ENCODE assay signal across 10 cellular contexts in genomic region chr11:316891-317291, GRCh38. TPM values are rescaled to one million over a fixed set of nuclear protein-coding genes. Genes with fewer than 3 reads are reported as not detected.
A peak's percentile ranks its signal among the peaks of the same experiment; 100 is the strongest.
DNase-seq lines count a peak whose midpoint lies in the region; ATAC-seq and TF ChIP-seq lines count a peak whose summit lies in the region.
"Had no signal": no experiment of that assay in that cellular context is flagged by ENCODE, and none has a peak within 500 bp of the region (broad histone marks: within the 10 kb centered on the region; RNA-seq: fewer than 3 reads in every experiment).

No MANE protein-coding gene starts in this region.

- H3K36me3 ChIP-seq in iPS-15b (ENCODE audit: control insufficient read depth, insufficient read depth, low read length) = peaks cover 14% of the 10 kb centered on the region

- no peak overlapping the region for H4K91ac ChIP-seq in H9 (ENCODE audit: insufficient read length, low read depth, low read length)

- no peaks in the 10 kb centered on the region for H3K9me3 ChIP-seq in H9 (ENCODE audit: control insufficient read depth, low read depth, low read length)
- H3K9me3 ChIP-seq in iPS-15b (ENCODE audit: control insufficient read depth, insufficient read depth, low read length) = no peaks in the 10 kb centered on the region

- H2BK5ac ChIP-seq in H9 (ENCODE audit: insufficient read length, low read length) = no peak overlapping the region

- H3K23ac ChIP-seq in H9 (ENCODE audit: insufficient read length, low read depth, low read length) = no peak overlapping the region

- no peak overlapping the region for H4K8ac ChIP-seq in H9 (replicated peaks; ENCODE audit: insufficient read length, low read depth, low read length)

- no CpG with 5 or more reads among the region's 7 CpGs for WGBS in H9 (ENCODE audit: extremely low coverage, insufficient read length, low lambda C conversion rate)

- H3K4me3 ChIP-seq in iPS-15b (ENCODE audit: low read depth, low read length) = peak overlapping the region; percentile 96

- no peak overlapping the region for H2BK120ac ChIP-seq in H9 (ENCODE audit: low read depth, low read length, poor library complexity, severe bottlenecking)

- peak overlapping the region in 2 of 3 experiments; percentile 79 to 80; a peak in 4 of 7 replicates for H3K27ac Mint-ChIP-seq in H9
- peak overlapping the region; percentile 78 for H3K27ac Mint-ChIP-seq in activated T-helper 17 cell treated with anti-CD3 and anti-CD28 coated beads, Interleukin-2, amount 50 U/mL, for 72 hours
- H3K27ac Mint-ChIP-seq in stimulated activated memory B cell treated with anti-CD40 and anti-IgM and Interleukin-4, amounts not matched to agents 10 μg/mL and 1 μg/mL and 100 μg/mL, for 72 hours = peak overlapping the region; percentile 59

- DNase-seq in H9 (peak; percentile 36), H4 (ENCODE audit: low spot score) (no peak), T1000 (lab: John Stamatoyannopoulos, UW) (no peak)
- DNase-seq: erythroblast had no signal

- no peak overlapping the region for H2AK5ac ChIP-seq in H9 (ENCODE audit: insufficient read length, low read length)

- no peak overlapping the region for H3K56ac ChIP-seq in H9 (ENCODE audit: insufficient read length, low read depth, low read length)

- H2BK15ac ChIP-seq in H9 (ENCODE audit: low read depth, low read length) = no peak overlapping the region

- H3K9me3 Mint-ChIP-seq in H9 = no peaks in the 10 kb centered on the region; a peak in 1 of 5 replicates
- H3K9me3 Mint-ChIP-seq in activated T-helper 17 cell treated with anti-CD3 and anti-CD28 coated beads, Interleukin-2, amount 50 U/mL, for 72 hours = no peaks in the 10 kb centered on the region
- no peaks in the 10 kb centered on the region for H3K9me3 Mint-ChIP-seq in stimulated activated memory B cell treated with anti-CD40 and anti-IgM and Interleukin-4, amounts not matched to agents 10 μg/mL and 1 μg/mL and 100 μg/mL, for 72 hours

- H2BK12ac ChIP-seq in H9 (ENCODE audit: insufficient read length, low read depth, low read length) = no peak overlapping the region

- no peaks in the 10 kb centered on the region for H3K27me3 Mint-ChIP-seq in H9 (ENCODE audit: low read depth)
- no peaks in the 10 kb centered on the region for H3K27me3 Mint-ChIP-seq in activated T-helper 17 cell treated with anti-CD3 and anti-CD28 coated beads, Interleukin-2, amount 50 U/mL, for 72 hours
- H3K27me3 Mint-ChIP-seq in stimulated activated memory B cell treated with anti-CD40 and anti-IgM and Interleukin-4, amounts not matched to agents 10 μg/mL and 1 μg/mL and 100 μg/mL, for 72 hours = no peaks in the 10 kb centered on the region

- H3K14ac ChIP-seq in H9 (ENCODE audit: insufficient read depth, low read length) = no peak overlapping the region

- no peaks in the 10 kb centered on the region for H3K27me3 ChIP-seq in H9 (ENCODE audit: insufficient read depth, low read length)
- no peaks in the 10 kb centered on the region for H3K27me3 ChIP-seq in iPS-15b (ENCODE audit: control insufficient read depth, insufficient read depth, low read length)

- no peak overlapping the region for H4K5ac ChIP-seq in H9 (ENCODE audit: insufficient read length, low read depth, low read length)

- H3K4me2 ChIP-seq in H9 (ENCODE audit: insufficient read depth, insufficient read length, low read length) = peak overlapping the region; percentile 30
- H3K4me2 ChIP-seq: KMS-11 had no signal

- H3K4me3 Mint-ChIP-seq in H9 = peak overlapping the region; percentile 78 to 92
- H3K4me3 Mint-ChIP-seq in activated T-helper 17 cell treated with anti-CD3 and anti-CD28 coated beads, Interleukin-2, amount 50 U/mL, for 72 hours = peak overlapping the region; percentile 91
- no peak overlapping the region for H3K4me3 Mint-ChIP-seq in stimulated activated memory B cell treated with anti-CD40 and anti-IgM and Interleukin-4, amounts not matched to agents 10 μg/mL and 1 μg/mL and 100 μg/mL, for 72 hours

- no peak for ATAC-seq in activated T-helper 17 cell treated with anti-CD3 and anti-CD28 coated beads, Interleukin-2, amount 50 U/mL, for 72 hours (replicated peaks)
- no peak for ATAC-seq in stimulated activated memory B cell treated with anti-CD40 and anti-IgM and Interleukin-4, amounts not matched to agents 10 μg/mL and 1 μg/mL and 100 μg/mL, for 72 hours
- ATAC-seq in GM21576 (IDR thresholded peaks at IDR 0.05; ENCODE audit: unreplicated experiment) = no peak

- H4K20me1 ChIP-seq in H9 (ENCODE audit: control insufficient read depth, insufficient read depth, insufficient read length) = no peaks in the 10 kb centered on the region

- no peak overlapping the region for H3K18ac ChIP-seq in H9 (ENCODE audit: insufficient read length, low read depth, low read length)

- no peak overlapping the region for H3K4ac ChIP-seq in H9 (ENCODE audit: low read depth, low read length)

- H3K79me1 ChIP-seq in H9 (ENCODE audit: insufficient read depth, low read depth, low read length, poor library complexity, severe bottlenecking) = peaks cover 2% of the 10 kb centered on the region

- H3K79me2 ChIP-seq in H9 (ENCODE audit: insufficient read depth, low read length) = peaks cover 6% of the 10 kb centered on the region; the same call in 1 of the 2 replicates

- H3K27ac ChIP-seq in H9 (ENCODE audit: insufficient read length, low read depth, low read length) = no peak overlapping the region
- H3K27ac ChIP-seq: KMS-11 had no signal

- no peak overlapping the region for H3T11ph ChIP-seq in H9 (ENCODE audit: low read length)

- H3K23me2 ChIP-seq in H9 (ENCODE audit: insufficient read length, low read depth, low read length, poor library complexity, severe bottlenecking) = peaks cover 35% of the 10 kb centered on the region

- peaks cover 41 to 65% of the 10 kb centered on the region in 2 experiments for H3K4me1 Mint-ChIP-seq in H9
- peaks cover 29% of the 10 kb centered on the region for H3K4me1 Mint-ChIP-seq in activated T-helper 17 cell treated with anti-CD3 and anti-CD28 coated beads, Interleukin-2, amount 50 U/mL, for 72 hours
- peaks cover 63% of the 10 kb centered on the region for H3K4me1 Mint-ChIP-seq in stimulated activated memory B cell treated with anti-CD40 and anti-IgM and Interleukin-4, amounts not matched to agents 10 μg/mL and 1 μg/mL and 100 μg/mL, for 72 hours

- no peak overlapping the region for H2BK20ac ChIP-seq in H9 (ENCODE audit: low read depth, low read length, poor library complexity, severe bottlenecking)

- H3K36me3 Mint-ChIP-seq in H9 (ENCODE audit: insufficient read depth in 1 of 3, low read depth in 3 of 3) = peaks cover 6 to 19% (median 6%) of the 10 kb centered on the region in 3 experiments; a peak in 6 of 7 replicates
- H3K36me3 Mint-ChIP-seq in activated T-helper 17 cell treated with anti-CD3 and anti-CD28 coated beads, Interleukin-2, amount 50 U/mL, for 72 hours (ENCODE audit: low read depth) = peaks cover 48% of the 10 kb centered on the region
- no peaks in the 10 kb centered on the region for H3K36me3 Mint-ChIP-seq in stimulated activated memory B cell treated with anti-CD40 and anti-IgM and Interleukin-4, amounts not matched to agents 10 μg/mL and 1 μg/mL and 100 μg/mL, for 72 hours

- H3K9ac ChIP-seq in H9 (ENCODE audit: extremely low read depth, insufficient read length, low read length) = no peak overlapping the region
- H3K9ac ChIP-seq in iPS-15b (ENCODE audit: low read depth, low read length) = no peak overlapping the region
- H3K9ac ChIP-seq: KMS-11 had no signal

- H2AFZ ChIP-seq in H9 (ENCODE audit: low read length) = no peak overlapping the region

- TF ChIP-seq CTCF in H9 (conservative IDR thresholded peaks at IDR 0.05) = no peak

- H3K4me1 ChIP-seq in H9 (ENCODE audit: insufficient read depth, low read length) (peaks cover 5% of the 10 kb centered on the region; the same call in 1 of the 2 replicates), iPS-15b (ENCODE audit: control insufficient read depth, insufficient read depth, low read length) (peaks cover 16% of the 10 kb centered on the region)

RNA-seq across cellular contexts. Expression of gene IFITM1, which starts 3.1 kb away (rescaled TPM):
- 498 and 500 TPM in 2 replicates for total RNA-seq in H9 (2021)
- total RNA-seq in activated T-helper 17 cell treated with anti-CD3 and anti-CD28 coated beads, Interleukin-2, amount 50 U/mL, for 72 hours = 10 to 100 TPM; 95.7 to 97.1 TPM
- 179 TPM in 2 replicates for total RNA-seq in H4 (2014; rRNA removed; shearing (Covaris generic))

RNA-seq across cellular contexts. Expression of gene IFITM3, which starts 3.8 kb away (rescaled TPM):
- 419 and 425 TPM in 2 replicates for total RNA-seq in H9 (2021)
- 10 to 100 TPM in 1 of 2 donors, 1 to 10 TPM in 1; 2.7 to 26.0 TPM for total RNA-seq in activated T-helper 17 cell treated with anti-CD3 and anti-CD28 coated beads, Interleukin-2, amount 50 U/mL, for 72 hours
- 183 and 240 TPM in 2 replicates for total RNA-seq in H4 (2014; rRNA removed; shearing (Covaris generic))

RNA-seq across cellular contexts. Expression of gene IFITM2, which starts 9.3 kb away (rescaled TPM):
- total RNA-seq in H9 (2021) = 421 and 425 TPM in 2 replicates
- 100 to 1,000 TPM; 187 to 261 TPM for total RNA-seq in activated T-helper 17 cell treated with anti-CD3 and anti-CD28 coated beads, Interleukin-2, amount 50 U/mL, for 72 hours
- 21.9 and 30.7 TPM in 2 replicates for total RNA-seq in H4 (2014; rRNA removed; shearing (Covaris generic))

RNA-seq across cellular contexts. Expression of gene IFITM5, which starts 17.6 kb away (rescaled TPM):
- not detected in 2 replicates for total RNA-seq in H9 (2021)
- not detected for total RNA-seq in activated T-helper 17 cell treated with anti-CD3 and anti-CD28 coated beads, Interleukin-2, amount 50 U/mL, for 72 hours
- not detected in 2 replicates for total RNA-seq in H4 (2014; rRNA removed; shearing (Covaris generic))
- total RNA-seq: omental fat pad had no signal

RNA-seq across cellular contexts. Expression of gene PGGHG, which starts 28.0 kb away (rescaled TPM):
- total RNA-seq in H9 (2021) = 57.9 and 58.3 TPM in 2 replicates
- 100 to 1,000 TPM in 1 of 2 donors, 10 to 100 TPM in 1; 31.7 to 196 TPM for total RNA-seq in activated T-helper 17 cell treated with anti-CD3 and anti-CD28 coated beads, Interleukin-2, amount 50 U/mL, for 72 hours
- 2.2 and 2.4 TPM in 2 replicates for total RNA-seq in H4 (2014; rRNA removed; shearing (Covaris generic))
